Comparison of ENCODE assay signal across 1 cellular context in the genomic region with DNA sequence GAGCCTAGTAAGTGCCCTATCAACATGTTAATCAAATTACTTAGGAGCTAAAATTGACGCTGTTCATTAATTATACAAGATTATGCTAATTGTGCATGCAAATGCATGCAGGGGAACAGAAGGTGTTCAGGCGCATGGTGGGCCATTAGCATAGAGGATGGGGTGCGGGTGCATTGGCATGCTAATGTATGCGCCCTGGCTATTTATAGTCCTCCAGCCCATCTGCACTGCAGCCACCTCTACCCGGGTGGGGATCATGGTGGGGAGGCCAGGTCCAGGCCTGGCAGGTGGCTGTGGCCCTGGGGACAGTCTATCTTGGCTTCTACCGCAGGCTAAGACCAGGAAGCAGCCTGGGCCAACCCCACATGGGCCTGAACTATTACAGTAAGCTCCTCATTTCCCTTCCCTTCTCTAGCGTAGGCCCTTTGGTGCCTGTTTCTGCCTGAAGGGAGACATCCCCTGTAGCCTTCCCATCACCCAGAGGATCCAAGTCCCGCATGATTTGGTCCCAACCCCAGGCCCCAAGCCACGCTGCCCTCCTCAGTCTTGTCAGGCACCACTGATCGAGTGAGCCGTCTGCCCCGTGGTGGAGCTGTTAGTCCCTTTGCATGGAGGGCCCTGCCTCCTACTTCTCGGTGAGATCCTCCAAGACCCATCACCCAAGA.
TF ChIP-seq lines count a peak whose summit lies in the region.

No MANE protein-coding gene starts in this region.

TF ChIP-seq in GM23338, 12 proteins besides CTCF, POLR2A, EP300 and RAD21 (continued from another document):
- TF ChIP-seq, protein P1, sequence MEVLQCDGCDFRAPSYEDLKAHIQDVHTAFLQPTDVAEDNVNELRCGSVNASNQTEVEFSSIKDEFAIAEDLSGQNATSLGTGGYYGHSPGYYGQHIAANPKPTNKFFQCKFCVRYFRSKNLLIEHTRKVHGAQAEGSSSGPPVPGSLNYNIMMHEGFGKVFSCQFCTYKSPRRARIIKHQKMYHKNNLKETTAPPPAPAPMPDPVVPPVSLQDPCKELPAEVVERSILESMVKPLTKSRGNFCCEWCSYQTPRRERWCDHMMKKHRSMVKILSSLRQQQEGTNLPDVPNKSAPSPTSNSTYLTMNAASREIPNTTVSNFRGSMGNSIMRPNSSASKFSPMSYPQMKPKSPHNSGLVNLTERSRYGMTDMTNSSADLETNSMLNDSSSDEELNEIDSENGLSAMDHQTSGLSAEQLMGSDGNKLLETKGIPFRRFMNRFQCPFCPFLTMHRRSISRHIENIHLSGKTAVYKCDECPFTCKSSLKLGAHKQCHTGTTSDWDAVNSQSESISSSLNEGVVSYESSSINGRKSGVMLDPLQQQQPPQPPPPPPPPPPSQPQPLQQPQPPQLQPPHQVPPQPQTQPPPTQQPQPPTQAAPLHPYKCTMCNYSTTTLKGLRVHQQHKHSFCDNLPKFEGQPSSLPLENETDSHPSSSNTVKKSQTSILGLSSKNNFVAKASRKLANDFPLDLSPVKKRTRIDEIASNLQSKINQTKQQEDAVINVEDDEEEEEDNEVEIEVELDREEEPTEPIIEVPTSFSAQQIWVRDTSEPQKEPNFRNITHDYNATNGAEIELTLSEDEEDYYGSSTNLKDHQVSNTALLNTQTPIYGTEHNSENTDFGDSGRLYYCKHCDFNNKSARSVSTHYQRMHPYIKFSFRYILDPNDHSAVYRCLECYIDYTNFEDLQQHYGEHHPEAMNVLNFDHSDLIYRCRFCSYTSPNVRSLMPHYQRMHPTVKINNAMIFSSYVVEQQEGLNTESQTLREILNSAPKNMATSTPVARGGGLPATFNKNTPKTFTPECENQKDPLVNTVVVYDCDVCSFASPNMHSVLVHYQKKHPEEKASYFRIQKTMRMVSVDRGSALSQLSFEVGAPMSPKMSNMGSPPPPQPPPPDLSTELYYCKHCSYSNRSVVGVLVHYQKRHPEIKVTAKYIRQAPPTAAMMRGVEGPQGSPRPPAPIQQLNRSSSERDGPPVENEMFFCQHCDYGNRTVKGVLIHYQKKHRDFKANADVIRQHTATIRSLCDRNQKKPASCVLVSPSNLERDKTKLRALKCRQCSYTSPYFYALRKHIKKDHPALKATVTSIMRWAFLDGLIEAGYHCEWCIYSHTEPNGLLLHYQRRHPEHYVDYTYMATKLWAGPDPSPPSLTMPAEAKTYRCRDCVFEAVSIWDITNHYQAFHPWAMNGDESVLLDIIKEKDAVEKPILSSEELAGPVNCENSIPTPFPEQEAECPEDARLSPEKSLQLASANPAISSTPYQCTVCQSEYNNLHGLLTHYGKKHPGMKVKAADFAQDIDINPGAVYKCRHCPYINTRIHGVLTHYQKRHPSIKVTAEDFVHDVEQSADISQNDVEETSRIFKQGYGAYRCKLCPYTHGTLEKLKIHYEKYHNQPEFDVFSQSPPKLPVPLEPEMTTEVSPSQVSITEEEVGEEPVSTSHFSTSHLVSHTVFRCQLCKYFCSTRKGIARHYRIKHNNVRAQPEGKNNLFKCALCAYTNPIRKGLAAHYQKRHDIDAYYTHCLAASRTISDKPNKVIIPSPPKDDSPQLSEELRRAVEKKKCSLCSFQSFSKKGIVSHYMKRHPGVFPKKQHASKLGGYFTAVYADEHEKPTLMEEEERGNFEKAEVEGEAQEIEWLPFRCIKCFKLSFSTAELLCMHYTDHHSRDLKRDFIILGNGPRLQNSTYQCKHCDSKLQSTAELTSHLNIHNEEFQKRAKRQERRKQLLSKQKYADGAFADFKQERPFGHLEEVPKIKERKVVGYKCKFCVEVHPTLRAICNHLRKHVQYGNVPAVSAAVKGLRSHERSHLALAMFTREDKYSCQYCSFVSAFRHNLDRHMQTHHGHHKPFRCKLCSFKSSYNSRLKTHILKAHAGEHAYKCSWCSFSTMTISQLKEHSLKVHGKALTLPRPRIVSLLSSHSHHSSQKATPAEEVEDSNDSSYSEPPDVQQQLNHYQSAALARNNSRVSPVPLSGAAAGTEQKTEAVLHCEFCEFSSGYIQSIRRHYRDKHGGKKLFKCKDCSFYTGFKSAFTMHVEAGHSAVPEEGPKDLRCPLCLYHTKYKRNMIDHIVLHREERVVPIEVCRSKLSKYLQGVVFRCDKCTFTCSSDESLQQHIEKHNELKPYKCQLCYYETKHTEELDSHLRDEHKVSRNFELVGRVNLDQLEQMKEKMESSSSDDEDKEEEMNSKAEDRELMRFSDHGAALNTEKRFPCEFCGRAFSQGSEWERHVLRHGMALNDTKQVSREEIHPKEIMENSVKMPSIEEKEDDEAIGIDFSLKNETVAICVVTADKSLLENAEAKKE (CRISPR knock-in tag; IDR thresholded peaks at IDR 0.05), result no peak
- TF ChIP-seq, protein P2, sequence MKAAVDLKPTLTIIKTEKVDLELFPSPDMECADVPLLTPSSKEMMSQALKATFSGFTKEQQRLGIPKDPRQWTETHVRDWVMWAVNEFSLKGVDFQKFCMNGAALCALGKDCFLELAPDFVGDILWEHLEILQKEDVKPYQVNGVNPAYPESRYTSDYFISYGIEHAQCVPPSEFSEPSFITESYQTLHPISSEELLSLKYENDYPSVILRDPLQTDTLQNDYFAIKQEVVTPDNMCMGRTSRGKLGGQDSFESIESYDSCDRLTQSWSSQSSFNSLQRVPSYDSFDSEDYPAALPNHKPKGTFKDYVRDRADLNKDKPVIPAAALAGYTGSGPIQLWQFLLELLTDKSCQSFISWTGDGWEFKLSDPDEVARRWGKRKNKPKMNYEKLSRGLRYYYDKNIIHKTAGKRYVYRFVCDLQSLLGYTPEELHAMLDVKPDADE (IDR thresholded peaks at IDR 0.05), result no peak
- TF ChIP-seq STAT1 (IDR thresholded peaks at IDR 0.05; ENCODE audit: unreplicated experiment) (no peak), NANOG (IDR thresholded peaks at IDR 0.05; ENCODE audit: borderline replicate concordance) (no peak), ZNF114 (CRISPR knock-in tag; IDR thresholded peaks at IDR 0.05) (no peak), EZH2 (IDR thresholded peaks at IDR 0.05; ENCODE audit: low read depth, unreplicated experiment) (no peak), JUNB (IDR thresholded peaks at IDR 0.05; ENCODE audit: unreplicated experiment) (no peak), EZH2phosphoT487 (IDR thresholded peaks at IDR 0.05; ENCODE audit: unreplicated experiment) (no peak), ZNF331 (CRISPR knock-in tag; IDR thresholded peaks at IDR 0.05; ENCODE audit: low read depth) (no peak)
- TF ChIP-seq, protein P3, sequence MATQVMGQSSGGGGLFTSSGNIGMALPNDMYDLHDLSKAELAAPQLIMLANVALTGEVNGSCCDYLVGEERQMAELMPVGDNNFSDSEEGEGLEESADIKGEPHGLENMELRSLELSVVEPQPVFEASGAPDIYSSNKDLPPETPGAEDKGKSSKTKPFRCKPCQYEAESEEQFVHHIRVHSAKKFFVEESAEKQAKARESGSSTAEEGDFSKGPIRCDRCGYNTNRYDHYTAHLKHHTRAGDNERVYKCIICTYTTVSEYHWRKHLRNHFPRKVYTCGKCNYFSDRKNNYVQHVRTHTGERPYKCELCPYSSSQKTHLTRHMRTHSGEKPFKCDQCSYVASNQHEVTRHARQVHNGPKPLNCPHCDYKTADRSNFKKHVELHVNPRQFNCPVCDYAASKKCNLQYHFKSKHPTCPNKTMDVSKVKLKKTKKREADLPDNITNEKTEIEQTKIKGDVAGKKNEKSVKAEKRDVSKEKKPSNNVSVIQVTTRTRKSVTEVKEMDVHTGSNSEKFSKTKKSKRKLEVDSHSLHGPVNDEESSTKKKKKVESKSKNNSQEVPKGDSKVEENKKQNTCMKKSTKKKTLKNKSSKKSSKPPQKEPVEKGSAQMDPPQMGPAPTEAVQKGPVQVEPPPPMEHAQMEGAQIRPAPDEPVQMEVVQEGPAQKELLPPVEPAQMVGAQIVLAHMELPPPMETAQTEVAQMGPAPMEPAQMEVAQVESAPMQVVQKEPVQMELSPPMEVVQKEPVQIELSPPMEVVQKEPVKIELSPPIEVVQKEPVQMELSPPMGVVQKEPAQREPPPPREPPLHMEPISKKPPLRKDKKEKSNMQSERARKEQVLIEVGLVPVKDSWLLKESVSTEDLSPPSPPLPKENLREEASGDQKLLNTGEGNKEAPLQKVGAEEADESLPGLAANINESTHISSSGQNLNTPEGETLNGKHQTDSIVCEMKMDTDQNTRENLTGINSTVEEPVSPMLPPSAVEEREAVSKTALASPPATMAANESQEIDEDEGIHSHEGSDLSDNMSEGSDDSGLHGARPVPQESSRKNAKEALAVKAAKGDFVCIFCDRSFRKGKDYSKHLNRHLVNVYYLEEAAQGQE (IDR thresholded peaks at IDR 0.05; ENCODE audit: unreplicated experiment), result no peak
